In the genomic region with DNA sequence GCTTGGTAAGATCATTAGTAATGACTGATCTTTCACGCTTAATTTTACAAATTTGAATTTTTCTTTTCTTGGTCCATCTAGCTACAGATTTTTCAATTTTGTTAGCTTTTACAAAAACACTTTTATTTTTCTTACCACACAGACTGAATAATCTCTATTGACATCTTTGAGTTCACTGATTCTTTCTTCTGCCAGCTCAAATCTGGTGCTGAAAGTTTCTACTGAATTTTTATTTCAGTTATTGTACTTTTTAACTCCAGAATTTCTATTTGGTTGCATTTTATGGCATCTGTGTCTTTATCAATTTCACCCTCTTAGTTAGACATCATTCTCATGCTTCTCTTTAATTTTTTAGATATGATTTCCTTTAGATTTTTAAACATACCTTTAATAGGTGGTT, we compare ENCODE assay signal across 1 cellular context.
TF ChIP-seq lines count a peak whose summit lies in the region.

No MANE protein-coding gene starts in this region.

TF ChIP-seq in K562, 482 proteins besides CTCF, POLR2A, EP300 and RAD21 (continued from another document):
- TF ChIP-seq, protein P1, sequence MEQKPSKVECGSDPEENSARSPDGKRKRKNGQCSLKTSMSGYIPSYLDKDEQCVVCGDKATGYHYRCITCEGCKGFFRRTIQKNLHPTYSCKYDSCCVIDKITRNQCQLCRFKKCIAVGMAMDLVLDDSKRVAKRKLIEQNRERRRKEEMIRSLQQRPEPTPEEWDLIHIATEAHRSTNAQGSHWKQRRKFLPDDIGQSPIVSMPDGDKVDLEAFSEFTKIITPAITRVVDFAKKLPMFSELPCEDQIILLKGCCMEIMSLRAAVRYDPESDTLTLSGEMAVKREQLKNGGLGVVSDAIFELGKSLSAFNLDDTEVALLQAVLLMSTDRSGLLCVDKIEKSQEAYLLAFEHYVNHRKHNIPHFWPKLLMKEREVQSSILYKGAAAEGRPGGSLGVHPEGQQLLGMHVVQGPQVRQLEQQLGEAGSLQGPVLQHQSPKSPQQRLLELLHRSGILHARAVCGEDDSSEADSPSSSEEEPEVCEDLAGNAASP (IDR thresholded peaks at IDR 0.05) = no peak
- TF ChIP-seq CBX8 (IDR thresholded peaks at IDR 0.05; ENCODE audit: borderline replicate concordance, extremely low read depth, low read depth, low read length, poor library complexity, severe bottlenecking) (no peak), TRIM28 (IDR thresholded peaks at IDR 0.05) (0 out of 2 replicates have a peak, but pooled peaks have one; percentile 49), ATF1 (CRISPR knock-in tag; IDR thresholded peaks at IDR 0.05) (no peak), ATF1 (tag; IDR thresholded peaks at IDR 0.05) (no peak), MYBL2 (IDR thresholded peaks at IDR 0.05; ENCODE audit: low read depth) (no peak), MYBL2 (CRISPR knock-in tag; IDR thresholded peaks at IDR 0.05; ENCODE audit: borderline replicate concordance) (no peak), HDAC6 (IDR thresholded peaks at IDR 0.05; ENCODE audit: low read depth, low read length) (no peak), ZNF347 (CRISPR knock-in tag; IDR thresholded peaks at IDR 0.05; ENCODE audit: low read depth) (no peak), CBX1 (IDR thresholded peaks at IDR 0.05; ENCODE audit: low read depth) (no peak), ZNF24 (IDR thresholded peaks at IDR 0.05) (no peak)
- TF ChIP-seq, protein P2, sequence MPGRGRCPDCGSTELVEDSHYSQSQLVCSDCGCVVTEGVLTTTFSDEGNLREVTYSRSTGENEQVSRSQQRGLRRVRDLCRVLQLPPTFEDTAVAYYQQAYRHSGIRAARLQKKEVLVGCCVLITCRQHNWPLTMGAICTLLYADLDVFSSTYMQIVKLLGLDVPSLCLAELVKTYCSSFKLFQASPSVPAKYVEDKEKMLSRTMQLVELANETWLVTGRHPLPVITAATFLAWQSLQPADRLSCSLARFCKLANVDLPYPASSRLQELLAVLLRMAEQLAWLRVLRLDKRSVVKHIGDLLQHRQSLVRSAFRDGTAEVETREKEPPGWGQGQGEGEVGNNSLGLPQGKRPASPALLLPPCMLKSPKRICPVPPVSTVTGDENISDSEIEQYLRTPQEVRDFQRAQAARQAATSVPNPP (IDR thresholded peaks at IDR 0.05; ENCODE audit: borderline replicate concordance, insufficient read depth, insufficient read length) = no peak
- TF ChIP-seq, protein P3, sequence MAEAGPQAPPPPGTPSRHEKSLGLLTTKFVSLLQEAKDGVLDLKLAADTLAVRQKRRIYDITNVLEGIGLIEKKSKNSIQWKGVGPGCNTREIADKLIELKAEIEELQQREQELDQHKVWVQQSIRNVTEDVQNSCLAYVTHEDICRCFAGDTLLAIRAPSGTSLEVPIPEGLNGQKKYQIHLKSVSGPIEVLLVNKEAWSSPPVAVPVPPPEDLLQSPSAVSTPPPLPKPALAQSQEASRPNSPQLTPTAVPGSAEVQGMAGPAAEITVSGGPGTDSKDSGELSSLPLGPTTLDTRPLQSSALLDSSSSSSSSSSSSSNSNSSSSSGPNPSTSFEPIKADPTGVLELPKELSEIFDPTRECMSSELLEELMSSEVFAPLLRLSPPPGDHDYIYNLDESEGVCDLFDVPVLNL (CRISPR knock-in tag; IDR thresholded peaks at IDR 0.05; ENCODE audit: low read depth) = no peak
- TF ChIP-seq, protein P4, sequence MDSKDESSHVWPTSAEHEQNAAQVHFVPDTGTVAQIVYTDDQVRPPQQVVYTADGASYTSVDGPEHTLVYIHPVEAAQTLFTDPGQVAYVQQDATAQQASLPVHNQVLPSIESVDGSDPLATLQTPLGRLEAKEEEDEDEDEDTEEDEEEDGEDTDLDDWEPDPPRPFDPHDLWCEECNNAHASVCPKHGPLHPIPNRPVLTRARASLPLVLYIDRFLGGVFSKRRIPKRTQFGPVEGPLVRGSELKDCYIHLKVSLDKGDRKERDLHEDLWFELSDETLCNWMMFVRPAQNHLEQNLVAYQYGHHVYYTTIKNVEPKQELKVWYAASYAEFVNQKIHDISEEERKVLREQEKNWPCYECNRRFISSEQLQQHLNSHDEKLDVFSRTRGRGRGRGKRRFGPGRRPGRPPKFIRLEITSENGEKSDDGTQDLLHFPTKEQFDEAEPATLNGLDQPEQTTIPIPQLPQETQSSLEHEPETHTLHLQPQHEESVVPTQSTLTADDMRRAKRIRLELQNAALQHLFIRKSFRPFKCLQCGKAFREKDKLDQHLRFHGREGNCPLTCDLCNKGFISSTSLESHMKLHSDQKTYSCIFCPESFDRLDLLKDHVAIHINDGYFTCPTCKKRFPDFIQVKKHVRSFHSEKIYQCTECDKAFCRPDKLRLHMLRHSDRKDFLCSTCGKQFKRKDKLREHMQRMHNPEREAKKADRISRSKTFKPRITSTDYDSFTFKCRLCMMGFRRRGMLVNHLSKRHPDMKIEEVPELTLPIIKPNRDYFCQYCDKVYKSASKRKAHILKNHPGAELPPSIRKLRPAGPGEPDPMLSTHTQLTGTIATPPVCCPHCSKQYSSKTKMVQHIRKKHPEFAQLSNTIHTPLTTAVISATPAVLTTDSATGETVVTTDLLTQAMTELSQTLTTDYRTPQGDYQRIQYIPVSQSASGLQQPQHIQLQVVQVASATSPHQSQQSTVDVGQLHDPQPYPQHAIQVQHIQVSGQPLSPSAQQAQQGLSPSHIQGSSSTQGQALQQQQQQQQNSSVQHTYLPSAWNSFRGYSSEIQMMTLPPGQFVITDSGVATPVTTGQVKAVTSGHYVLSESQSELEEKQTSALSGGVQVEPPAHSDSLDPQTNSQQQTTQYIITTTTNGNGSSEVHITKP (IDR thresholded peaks at IDR 0.05; ENCODE audit: partially characterized antibody) = no peak
